Comparison of ENCODE assay signal across 9 cellular contexts in the genomic region with DNA sequence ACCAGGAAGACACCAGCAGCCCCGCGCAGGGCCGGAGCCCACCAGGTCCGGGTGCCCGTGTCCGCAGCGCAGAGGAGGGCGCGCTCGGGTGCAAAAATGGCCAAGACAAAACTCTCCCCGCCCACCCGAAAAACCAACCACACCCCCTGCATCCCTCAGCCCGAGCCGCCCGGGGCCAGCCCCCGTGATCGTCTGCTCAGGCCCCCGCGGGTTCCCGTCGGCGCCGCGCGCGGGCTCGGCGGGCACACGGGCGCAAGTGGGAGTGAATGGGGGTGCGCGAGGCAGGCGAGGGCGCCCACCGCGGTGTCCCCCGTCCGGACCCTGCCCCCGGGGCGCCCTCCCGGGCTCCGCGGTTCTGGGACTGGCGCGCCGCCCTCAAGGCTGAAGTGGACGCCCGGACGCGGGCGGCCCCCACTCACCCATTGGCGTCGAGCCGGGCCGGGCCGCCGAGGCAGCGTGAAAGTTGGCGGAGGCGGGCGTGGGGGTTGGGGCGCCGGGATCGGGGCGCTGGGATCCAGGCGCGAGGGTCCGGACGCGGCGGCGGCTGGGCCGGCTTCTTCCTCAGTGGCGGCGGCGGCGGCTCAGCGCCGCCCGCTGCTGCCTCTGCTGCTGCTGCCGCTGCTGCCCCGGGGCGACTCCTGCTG. TPM values are rescaled to one million over a fixed set of nuclear protein-coding genes. Genes with fewer than 3 reads are reported as not detected.
DNase-seq lines count a peak whose midpoint lies in the region; ATAC-seq, FAIRE-seq and TF ChIP-seq lines count a peak whose summit lies in the region.
"Had no signal": no experiment of that assay in that cellular context is flagged by ENCODE, and none has a peak within 500 bp of the region (broad histone marks: within the 10 kb centered on the region; RNA-seq: fewer than 3 reads in every experiment).

No MANE protein-coding gene starts in this region.

- H3K27me3 Mint-ChIP-seq in activated CD4-positive, alpha-beta T cell treated with anti-CD3 and anti-CD28 coated beads for 36 hours: no peaks in the 10 kb centered on the region
- H3K27me3 Mint-ChIP-seq in astrocyte (ENCODE audit: low read depth, unreplicated experiment): no peaks in the 10 kb centered on the region

- H2AFZ ChIP-seq in astrocyte (ENCODE audit: low read depth, low read length): peak overlapping the region; percentile 56

- peaks cover 55% of the 10 kb centered on the region for H3K4me1 Mint-ChIP-seq in activated CD4-positive, alpha-beta T cell treated with anti-CD3 and anti-CD28 coated beads for 36 hours
- peaks cover 19% of the 10 kb centered on the region for H3K4me1 Mint-ChIP-seq in astrocyte (ENCODE audit: low read depth, unreplicated experiment)

- H3K27ac Mint-ChIP-seq in activated CD4-positive, alpha-beta T cell treated with anti-CD3 and anti-CD28 coated beads for 36 hours: no peak overlapping the region
- no peak overlapping the region for H3K27ac Mint-ChIP-seq in astrocyte (ENCODE audit: unreplicated experiment)

- POLR2A ChIA-PET in activated CD4-positive, alpha-beta T cell treated with anti-CD3 and anti-CD28 coated beads for 36 hours (lab: Charles Lee): interaction anchor here (0.8 kb wide), 1 partner anchor 263 kb away, joined by 5 read pairs; no protein-coding TSS in a partner anchor

- H3K4me1 ChIP-seq in NT2/D1 (ENCODE audit: insufficient read depth, insufficient read length): peaks cover 11% of the 10 kb centered on the region
- H3K4me1 ChIP-seq in astrocyte (ENCODE audit: insufficient read depth, low read length): peaks cover 7% of the 10 kb centered on the region

- FAIRE-seq in astrocyte (lab: Jason Lieb, UNC): no peak
- FAIRE-seq: G401.6 had no signal

- H3K36me3 ChIP-seq in NT2/D1 (ENCODE audit: insufficient read depth, insufficient read length, low read length) (no peaks in the 10 kb centered on the region), astrocyte (ENCODE audit: insufficient read depth, low read length) (no peaks in the 10 kb centered on the region)

- DNase-seq in activated CD4-positive, alpha-beta T cell treated with anti-CD3 and anti-CD28 coated beads for 36 hours: peak; percentile 52
- no peak for DNase-seq in activated CD4-positive, alpha-beta T cell treated with anti-CD3 and anti-CD28 coated beads for 1 hour
- DNase-seq in NT2/D1 (ENCODE audit: low read depth, low spot score) (no peak), astrocyte (ENCODE audit: low read depth) (no peak), iPS-NIHi7 (ENCODE audit: extremely low spot score) (peak; percentile 43), AML-193 (lab: John Stamatoyannopoulos, UW) (no peak)
- DNase-seq in stimulated activated CD4-positive, alpha-beta T cell treated with anti-CD3 and anti-CD28 coated beads, Interleukin-4, amount 100 ng/mL, for 1 hour: peak; percentile 33

- intact Hi-C loops in activated CD4-positive, alpha-beta T cell treated with anti-CD3 and anti-CD28 coated beads for 36 hours (cut with DNase I, micrococcal nuclease): loop anchor here (1.0 to 5.0 kb wide), 5 partner anchors 90 to 515 kb away; no protein-coding TSS in a partner anchor

- peak; percentile 10 for ATAC-seq in activated CD4-positive, alpha-beta T cell treated with anti-CD3 and anti-CD28 coated beads for 36 hours
- no peak for ATAC-seq in HG03378 (IDR thresholded peaks at IDR 0.05; ENCODE audit: unreplicated experiment)

- peaks cover 18% of the 10 kb centered on the region for H3K79me2 ChIP-seq in astrocyte (ENCODE audit: insufficient read depth, low read length)

- H3K9ac ChIP-seq in NT2/D1 (ENCODE audit: insufficient read length, low read depth): peak overlapping the region; percentile 80
- H3K9ac ChIP-seq in astrocyte (ENCODE audit: low read length): peak overlapping the region; percentile 76

- peak overlapping the region; percentile 55 for H3K4me3 ChIP-seq in NT2/D1 (ENCODE audit: insufficient read length, low read depth)
- peak overlapping the region; percentile 56 for H3K4me3 ChIP-seq in astrocyte (ENCODE audit: insufficient read depth, low read depth, low read length)

- peak overlapping the region; percentile 82 for H3K4me2 ChIP-seq in astrocyte (ENCODE audit: low read length)

- H3K4me3 Mint-ChIP-seq in activated CD4-positive, alpha-beta T cell treated with anti-CD3 and anti-CD28 coated beads for 36 hours: peak overlapping the region; percentile 80
- H3K4me3 Mint-ChIP-seq in astrocyte (ENCODE audit: unreplicated experiment): peak overlapping the region; percentile 88

- H3K36me3 Mint-ChIP-seq in activated CD4-positive, alpha-beta T cell treated with anti-CD3 and anti-CD28 coated beads for 36 hours (ENCODE audit: low read depth): peaks cover 6% of the 10 kb centered on the region
- peaks cover 2% of the 10 kb centered on the region for H3K36me3 Mint-ChIP-seq in astrocyte (ENCODE audit: low read depth, unreplicated experiment)

- H3K9me3 ChIP-seq in NT2/D1 (ENCODE audit: insufficient read depth, low read length) (no peaks in the 10 kb centered on the region), astrocyte (ENCODE audit: insufficient read depth, low read depth, low read length) (no peaks in the 10 kb centered on the region)

- H4K20me1 ChIP-seq in astrocyte (ENCODE audit: insufficient read depth, low read length): peaks cover 32% of the 10 kb centered on the region

- no peak overlapping the region for H3K27ac ChIP-seq in astrocyte (ENCODE audit: low read depth, low read length)

- no peak for TF ChIP-seq CTCF in astrocyte (IDR thresholded peaks at IDR 0.05; ENCODE audit: insufficient read depth, low read depth, low read length)

- H3K9me3 Mint-ChIP-seq in activated CD4-positive, alpha-beta T cell treated with anti-CD3 and anti-CD28 coated beads for 36 hours (ENCODE audit: low read depth): no peaks in the 10 kb centered on the region
- H3K9me3 Mint-ChIP-seq in astrocyte (ENCODE audit: unreplicated experiment): no peaks in the 10 kb centered on the region

- H3K27me3 ChIP-seq in NT2/D1 (ENCODE audit: insufficient read depth, insufficient read length) (no peaks in the 10 kb centered on the region), astrocyte (ENCODE audit: insufficient read depth, low read length) (no peaks in the 10 kb centered on the region)

- CTCF ChIA-PET in activated CD4-positive, alpha-beta T cell treated with anti-CD3 and anti-CD28 coated beads for 36 hours (lab: Charles Lee): interaction anchor here (2.3 kb wide), 1 partner anchor 10 kb away, joined by 7 read pairs; no protein-coding TSS in a partner anchor

RNA-seq across cellular contexts. Expression of a gene that starts 0.4 kb away (rescaled TPM):
- 10 to 100 TPM; 68.8 to 85.1 TPM for total RNA-seq in activated CD4-positive, alpha-beta T cell treated with anti-CD3 and anti-CD28 coated beads for 36 hours
- total RNA-seq in astrocyte: 58.2 and 60.6 TPM in 2 replicates

Comparison
In these comparisons a context has a peak if more than half of its experiments do, and no peak if none do; other contexts are left out.
1. DNase-seq: peak in activated CD4-positive, alpha-beta T cell treated with anti-CD3 and anti-CD28 coated beads for 36 hours (single experiment), iPS-NIHi7 (single experiment) and stimulated activated CD4-positive, alpha-beta T cell treated with anti-CD3 and anti-CD28 coated beads, Interleukin-4, amount 100 ng/mL, for 1 hour (single experiment); none in activated CD4-positive, alpha-beta T cell treated with anti-CD3 and anti-CD28 coated beads for 1 hour (single experiment), NT2/D1 (single experiment), astrocyte (single experiment) and AML-193 (0 of 2).